8 cellular contexts compared by ENCODE assay signal in genomic region chr3:185215873-185216586, GRCh38. TPM values are rescaled to one million over a fixed set of nuclear protein-coding genes. Genes with fewer than 3 reads are reported as not detected.
DNase-seq lines count a peak whose midpoint lies in the region; ATAC-seq and TF ChIP-seq lines count a peak whose summit lies in the region.

No MANE protein-coding gene starts in this region.

- no peak overlapping the region for H3K9ac ChIP-seq in skeletal muscle tissue (ENCODE audit: low read depth in 1 of 3, low read length in 3 of 3)

- TF ChIP-seq CTCF in fibroblast of villous mesenchyme (IDR thresholded peaks at IDR 0.05; ENCODE audit: insufficient read depth, low read depth, low read length), result peak; percentile 47

- H3K4me1 ChIP-seq in skeletal muscle tissue (ENCODE audit: control insufficient read depth in 3 of 3, insufficient read depth in 3 of 3, low read length in 3 of 3), result no peaks in the 10 kb centered on the region

- ATAC-seq in HG02642 (IDR thresholded peaks at IDR 0.05; ENCODE audit: poor library complexity, unreplicated experiment), result no peak

- H3K4me3 ChIP-seq in fibroblast of villous mesenchyme (ENCODE audit: low read depth, low read length), result no peak overlapping the region
- H3K4me3 ChIP-seq in skeletal muscle tissue (ENCODE audit: low read length in 3 of 3), result peak overlapping the region in 2 of 3 donors; percentile 27 to 30

- H3K9me3 ChIP-seq in skeletal muscle tissue (ENCODE audit: control insufficient read depth in 3 of 3, low read length in 3 of 3), result no peaks in the 10 kb centered on the region

- DNase-seq in SKM-1 treated with dmso at 0.1 percent for 144 hours (lab: John Stamatoyannopoulos, UW; ENCODE audit: unreplicated experiment) (peak; percentile 28), SKM-1 (lab: John Stamatoyannopoulos, UW; ENCODE audit: unreplicated experiment) (no peak), RPMI7951 (ENCODE audit: low read depth) (peak; percentile 28), fibroblast of villous mesenchyme (ENCODE audit: low read depth) (peak; percentile 22), retina (no peak), GOT3 (lab: John Stamatoyannopoulos, UW) (no peak)

- no peaks in the 10 kb centered on the region for H3K36me3 ChIP-seq in skeletal muscle tissue (ENCODE audit: control insufficient read depth in 3 of 3, insufficient read depth in 3 of 3, low read length in 3 of 3)

- H3K27ac ChIP-seq in skeletal muscle tissue (ENCODE audit: low read depth, low read length), result no peak overlapping the region

- H3K27me3 ChIP-seq in skeletal muscle tissue (ENCODE audit: control insufficient read depth in 3 of 3, insufficient read depth in 3 of 3, low read length in 3 of 3), result no peaks in the 10 kb centered on the region

RNA-seq across cellular contexts. Expression of gene EHHADH, which starts 37.8 kb away (rescaled TPM):
- 13.4 and 14.8 TPM in 2 replicates for total RNA-seq in RPMI7951 (2014; rRNA removed; shearing (Covaris generic))
- 2.9 and 6.5 TPM in 2 replicates for total RNA-seq in fibroblast of villous mesenchyme
- total RNA-seq in skeletal muscle tissue, result 1.0 TPM

Comparison
In these comparisons a context has a peak if more than half of its experiments do, and no peak if none do; other contexts are left out.
1. DNase-seq: peak in SKM-1 treated with dmso at 0.1 percent for 144 hours (single experiment), RPMI7951 (single experiment) and fibroblast of villous mesenchyme (single experiment); none in SKM-1 (single experiment), retina (single experiment) and GOT3 (single experiment).